ENCODE assay signal across 9 cellular contexts in genomic region chr17:19181040-19181875, GRCh38. TPM values are rescaled to one million over a fixed set of nuclear protein-coding genes. Genes with fewer than 3 reads are reported as not detected.
DNase-seq lines count a peak whose midpoint lies in the region; ATAC-seq and TF ChIP-seq lines count a peak whose summit lies in the region.
"Not testable (repeated sequence)": the region's sequence is repeated elsewhere in the genome, so short reads cannot be mapped to it uniquely, and the experiment has no call there.
"Had no signal": no experiment of that assay in that cellular context is flagged by ENCODE, and none has a peak within 500 bp of the region (broad histone marks: within the 10 kb centered on the region; RNA-seq: fewer than 3 reads in every experiment).

No MANE protein-coding gene starts in this region.

- H3K9me3 ChIP-seq in heart right ventricle, result not testable (repeated sequence)

- H3K36me3 ChIP-seq in heart right ventricle, result not testable (repeated sequence)

- POLR2A ChIA-PET in activated CD8-positive, alpha-beta T cell treated with anti-CD3 and anti-CD28 coated beads for 36 hours (lab: Charles Lee), result not testable (repeated sequence)

- H3K4me3 Mint-ChIP-seq in activated CD8-positive, alpha-beta T cell treated with anti-CD3 and anti-CD28 coated beads for 36 hours, result not testable (repeated sequence)

- H3K4me1 Mint-ChIP-seq in activated CD8-positive, alpha-beta T cell treated with anti-CD3 and anti-CD28 coated beads for 36 hours (ENCODE audit: low read depth), result not testable (repeated sequence)

- intact Hi-C loops in activated CD8-positive, alpha-beta T cell treated with anti-CD3 and anti-CD28 coated beads for 36 hours (cut with micrococcal nuclease); heart right ventricle (cut with DNase I); sciatic nerve (cut with DNase I): not testable (repeated sequence)

- H3K9me3 Mint-ChIP-seq in activated CD8-positive, alpha-beta T cell treated with anti-CD3 and anti-CD28 coated beads for 36 hours, result not testable (repeated sequence)

- WGBS in heart right ventricle, 2 donors, result no CpG with 5 or more reads among the region's 33 CpGs

- not testable (repeated sequence) for H3K27me3 ChIP-seq in heart right ventricle

- not testable (repeated sequence) for H3K4me3 ChIP-seq in heart right ventricle

- ATAC-seq in GM18502 (IDR thresholded peaks at IDR 0.05; ENCODE audit: poor library complexity, unreplicated experiment) (peak; percentile 90), GM19351 (IDR thresholded peaks at IDR 0.05; ENCODE audit: unreplicated experiment) (peak; percentile 85), GM21717 (IDR thresholded peaks at IDR 0.05; ENCODE audit: unreplicated experiment) (peak; percentile 73), HG02938 (IDR thresholded peaks at IDR 0.05; ENCODE audit: unreplicated experiment) (peak; percentile 54), HG03378 (IDR thresholded peaks at IDR 0.05; ENCODE audit: unreplicated experiment) (peak; percentile 78), heart right ventricle (peak; percentile 95 to 98 (median 98)), sciatic nerve (peak; percentile 98)
- ATAC-seq in activated CD8-positive, alpha-beta T cell treated with anti-CD3 and anti-CD28 coated beads for 36 hours, result peak; percentile 99

- H3K27ac Mint-ChIP-seq in activated CD8-positive, alpha-beta T cell treated with anti-CD3 and anti-CD28 coated beads for 36 hours, result not testable (repeated sequence)

- H3K36me3 Mint-ChIP-seq in activated CD8-positive, alpha-beta T cell treated with anti-CD3 and anti-CD28 coated beads for 36 hours (ENCODE audit: low read depth), result not testable (repeated sequence)

- not testable (repeated sequence) for H3K4me1 ChIP-seq in heart right ventricle

- TF ChIP-seq CTCF in activated CD8-positive, alpha-beta T cell treated with anti-CD3 and anti-CD28 coated beads for 36 hours (IDR thresholded peaks at IDR 0.05); heart right ventricle (IDR thresholded peaks at IDR 0.05): not testable (repeated sequence)

- CTCF ChIA-PET in activated CD8-positive, alpha-beta T cell treated with anti-CD3 and anti-CD28 coated beads for 36 hours (lab: Charles Lee), result not testable (repeated sequence)

- not testable (repeated sequence) for H3K27me3 Mint-ChIP-seq in activated CD8-positive, alpha-beta T cell treated with anti-CD3 and anti-CD28 coated beads for 36 hours

- not testable (repeated sequence) for DNase-seq in activated CD8-positive, alpha-beta T cell treated with anti-CD3 and anti-CD28 coated beads for 36 hours; heart right ventricle; sciatic nerve (ENCODE audit: low spot score)

- H3K27ac ChIP-seq in heart right ventricle, result not testable (repeated sequence)

RNA-seq across cellular contexts. Expression of gene GRAPL, which starts 53.9 kb away (rescaled TPM):
- total RNA-seq in activated CD8-positive, alpha-beta T cell treated with anti-CD3 and anti-CD28 coated beads for 36 hours, result 1 to 10 TPM; 5.1 to 6.5 TPM
- total RNA-seq in heart right ventricle, result 1 to 10 TPM in 7 of 10 donors, under 1 TPM in 3; 0.53 to 2.9 (median 1.6) TPM
- polyA plus RNA-seq in heart right ventricle, result 1 to 10 TPM in 1 of 2 donors, under 1 TPM in 1; 0.94 to 3.1 TPM
- 5.2 TPM for total RNA-seq in sciatic nerve
- total RNA-seq: ascending aorta had no signal

RNA-seq across cellular contexts. Expression of gene EPN2, which starts 55.9 kb away (rescaled TPM):
- total RNA-seq in activated CD8-positive, alpha-beta T cell treated with anti-CD3 and anti-CD28 coated beads for 36 hours, result 1 to 10 TPM; 3.2 to 4.6 TPM
- total RNA-seq in heart right ventricle (10 to 100 TPM; 42.7 to 83.1 (median 58.8) TPM), sciatic nerve (76.6 TPM)
- 10 to 100 TPM; 20.0 to 27.9 TPM for polyA plus RNA-seq in heart right ventricle

Comparison
In these comparisons a context has a peak if more than half of its experiments do, and no peak if none do; other contexts are left out.
1. RNA of gene EPN2, which starts 55.9 kb away (total RNA-seq): 76.6 TPM in sciatic nerve (single experiment) and 42.7 to 83.1 TPM in heart right ventricle; 3.2 to 4.6 TPM in activated CD8-positive, alpha-beta T cell treated with anti-CD3 and anti-CD28 coated beads for 36 hours; every median in the first group is over 4 times any median in the second.
2. Peak in every context shown above with its lines, with median percentiles within 50 percentile points of each other: ATAC-seq.